Comparison of ENCODE assay signal across 12 cellular contexts in genomic region chr4:26194764-26195163, GRCh38.
DNase-seq lines count a peak whose midpoint lies in the region; ATAC-seq and TF ChIP-seq lines count a peak whose summit lies in the region.
"Had no signal": no experiment of that assay in that cellular context is flagged by ENCODE, and none has a peak within 500 bp of the region (broad histone marks: within the 10 kb centered on the region; RNA-seq: fewer than 3 reads in every experiment).

No MANE protein-coding gene starts in this region.

- no peaks in the 10 kb centered on the region for H3K36me3 ChIP-seq in brain microvascular endothelial cell (replicated peaks)

- peak; percentile 45 to 47 for ATAC-seq in activated T-cell treated with anti-CD3 and anti-CD28 coated beads, Interleukin-2, amount 50 U/mL, for 72 hours (replicated peaks in 1 of 2)
- ATAC-seq in GM21576 (IDR thresholded peaks at IDR 0.05; ENCODE audit: unreplicated experiment) (peak; percentile 36), HG03103 (IDR thresholded peaks at IDR 0.05; ENCODE audit: low read depth, unreplicated experiment) (peak; percentile 35), left ventricle myocardium superior (no peak), HG03457 (IDR thresholded peaks at IDR 0.05; ENCODE audit: unreplicated experiment) (no peak)
- peak; percentile 39 for ATAC-seq in stimulated activated effector memory CD8-positive, alpha-beta T cell treated with anti-CD3 and anti-CD28 coated beads, Interleukin-12 subunit alpha, Interleukin-12 subunit beta, amount 100 ng/mL, for 72 hours
- ATAC-seq: left cardiac atrium had no signal

- H3K36me3 Mint-ChIP-seq in activated T-cell treated with anti-CD3 and anti-CD28 coated beads, Interleukin-2, amount 50 U/mL, for 72 hours (ENCODE audit: insufficient read depth in 2 of 2) = no peaks in the 10 kb centered on the region
- peaks cover 10% of the 10 kb centered on the region for H3K36me3 Mint-ChIP-seq in stimulated activated effector memory CD8-positive, alpha-beta T cell treated with anti-CD3 and anti-CD28 coated beads, Interleukin-12 subunit alpha, Interleukin-12 subunit beta, amount 100 ng/mL, for 72 hours

- DNase-seq in activated T-cell treated with anti-CD3 and anti-CD28 coated beads, Interleukin-2, amount 50 U/mL, for 72 hours = peak in 1 of 2 donors; percentile 7
- DNase-seq in activated T-cell treated with anti-CD3 and anti-CD28 coated beads, Interleukin-2, amount 50 U/mL, for 1 hour = no peak
- DNase-seq in stimulated activated effector memory CD8-positive, alpha-beta T cell treated with anti-CD3 and anti-CD28 coated beads, Interleukin-12 subunit alpha, Interleukin-12 subunit beta, amount 100 ng/mL, for 72 hours (ENCODE audit: low spot score in 2 of 2) = no peak
- DNase-seq in brain microvascular endothelial cell (no peak), left ventricle myocardium superior (no peak)
- DNase-seq: left cardiac atrium, NCI-H1417 treated with DMSO at 0.1 percent for 48 hours, testis had no signal

- H3K9me3 Mint-ChIP-seq in activated T-cell treated with anti-CD3 and anti-CD28 coated beads, Interleukin-2, amount 50 U/mL, for 72 hours = no peaks in the 10 kb centered on the region
- no peaks in the 10 kb centered on the region for H3K9me3 Mint-ChIP-seq in stimulated activated effector memory CD8-positive, alpha-beta T cell treated with anti-CD3 and anti-CD28 coated beads, Interleukin-12 subunit alpha, Interleukin-12 subunit beta, amount 100 ng/mL, for 72 hours

- no peaks in the 10 kb centered on the region for H3K27me3 ChIP-seq in brain microvascular endothelial cell (replicated peaks)
- H3K27me3 ChIP-seq: testis had no signal

- no peak for TF ChIP-seq CTCF in brain microvascular endothelial cell (IDR thresholded peaks at IDR 0.05; ENCODE audit: low read depth, low read length, missing control alignments)

- intact Hi-C loops in left ventricle myocardium superior (cut with micrococcal nuclease) = no loop called here

- peak overlapping the region; percentile 29 to 44 for H3K4me3 Mint-ChIP-seq in activated T-cell treated with anti-CD3 and anti-CD28 coated beads, Interleukin-2, amount 50 U/mL, for 72 hours
- no peak overlapping the region for H3K4me3 Mint-ChIP-seq in stimulated activated effector memory CD8-positive, alpha-beta T cell treated with anti-CD3 and anti-CD28 coated beads, Interleukin-12 subunit alpha, Interleukin-12 subunit beta, amount 100 ng/mL, for 72 hours

- peaks cover 5% of the 10 kb centered on the region for H3K27me3 Mint-ChIP-seq in activated T-cell treated with anti-CD3 and anti-CD28 coated beads, Interleukin-2, amount 50 U/mL, for 72 hours (ENCODE audit: low read depth)

- no peak overlapping the region for H3K4me3 ChIP-seq in brain microvascular endothelial cell (ENCODE audit: low read depth, low read length)
- H3K4me3 ChIP-seq: testis had no signal

- H3K4me1 Mint-ChIP-seq in activated T-cell treated with anti-CD3 and anti-CD28 coated beads, Interleukin-2, amount 50 U/mL, for 72 hours (ENCODE audit: low read depth) = peaks cover 84% of the 10 kb centered on the region
- peaks cover 62% of the 10 kb centered on the region for H3K4me1 Mint-ChIP-seq in stimulated activated effector memory CD8-positive, alpha-beta T cell treated with anti-CD3 and anti-CD28 coated beads, Interleukin-12 subunit alpha, Interleukin-12 subunit beta, amount 100 ng/mL, for 72 hours

- in situ Hi-C loops in brain microvascular endothelial cell (cut with HindIII; ENCODE audit: low pct_ligation_motif_present, low sequenced_read_pairs) = no loop called here

- no peak overlapping the region for H3K27ac ChIP-seq in brain microvascular endothelial cell
- H3K27ac ChIP-seq: testis, VCaP had no signal

- peak overlapping the region; percentile 54 for H3K27ac Mint-ChIP-seq in activated T-cell treated with anti-CD3 and anti-CD28 coated beads, Interleukin-2, amount 50 U/mL, for 72 hours
- H3K27ac Mint-ChIP-seq in stimulated activated effector memory CD8-positive, alpha-beta T cell treated with anti-CD3 and anti-CD28 coated beads, Interleukin-12 subunit alpha, Interleukin-12 subunit beta, amount 100 ng/mL, for 72 hours = peak overlapping the region; percentile 23

Comparison
In these comparisons a context has a peak if more than half of its experiments do, and no peak if none do; other contexts are left out.
1. ATAC-seq: peak in activated T-cell treated with anti-CD3 and anti-CD28 coated beads, Interleukin-2, amount 50 U/mL, for 72 hours (2 of 2), GM21576 (single experiment), HG03103 (single experiment) and stimulated activated effector memory CD8-positive, alpha-beta T cell treated with anti-CD3 and anti-CD28 coated beads, Interleukin-12 subunit alpha, Interleukin-12 subunit beta, amount 100 ng/mL, for 72 hours (single experiment); none in left ventricle myocardium superior (single experiment) and HG03457 (single experiment).